Comparison of ENCODE assay signal across 1 cellular context in genomic region chr16:89505204-89506112, GRCh38.
TF ChIP-seq lines count a peak whose summit lies in the region.

No MANE protein-coding gene starts in this region.

TF ChIP-seq in HepG2, 621 proteins besides CTCF, POLR2A, EP300 and RAD21 (continued from another document and continues in another):
- TF ChIP-seq ZNF362 (CRISPR knock-in tag; IDR thresholded peaks at IDR 0.05; ENCODE audit: borderline replicate concordance) = 0 out of 2 replicates have a peak, but pooled peaks have one; percentile 72
- no peak for TF ChIP-seq GLMP (CRISPR knock-in tag; IDR thresholded peaks at IDR 0.05; ENCODE audit: borderline replicate concordance)
- peak; percentile 52; the same call in 1 of the 2 replicates for TF ChIP-seq ZNF276 (CRISPR knock-in tag; IDR thresholded peaks at IDR 0.05; ENCODE audit: low read depth)
- TF ChIP-seq U2AF2 (IDR thresholded peaks at IDR 0.05; ENCODE audit: low read depth, low read length) = peak; percentile 58; the same call in 1 of the 2 replicates
- peak; percentile 54; the same call in 1 of the 2 replicates for TF ChIP-seq NFYC (CRISPR knock-in tag; IDR thresholded peaks at IDR 0.05)
- TF ChIP-seq KLF12 (CRISPR knock-in tag; IDR thresholded peaks at IDR 0.05; ENCODE audit: borderline replicate concordance) = no peak
- no peak for TF ChIP-seq SETDB1 (CRISPR knock-in tag; IDR thresholded peaks at IDR 0.05; ENCODE audit: borderline replicate concordance)
- TF ChIP-seq THRA (CRISPR knock-in tag; IDR thresholded peaks at IDR 0.05; ENCODE audit: borderline replicate concordance) = peak; percentile 86
- peak; percentile 98 for TF ChIP-seq ZNF350 (CRISPR knock-in tag; IDR thresholded peaks at IDR 0.05; ENCODE audit: borderline replicate concordance, low read depth)
- TF ChIP-seq TRIM22 (IDR thresholded peaks at IDR 0.05) = no peak
- TF ChIP-seq HHEX (CRISPR knock-in tag; IDR thresholded peaks at IDR 0.05) = no peak
- peak; percentile 89 for TF ChIP-seq ZNF331 (CRISPR knock-in tag; IDR thresholded peaks at IDR 0.05)
- peak; percentile 76; the same call in 1 of the 2 replicates for TF ChIP-seq AHR (CRISPR knock-in tag; IDR thresholded peaks at IDR 0.05)
- peak in 1 of 2 experiments; percentile 70; a peak in 1 of 4 replicates for TF ChIP-seq ATF4 (CRISPR knock-in tag; IDR thresholded peaks at IDR 0.05)
- TF ChIP-seq ZNF20 (CRISPR knock-in tag; IDR thresholded peaks at IDR 0.05) = no peak
- peak; percentile 90 for TF ChIP-seq ETV5 (CRISPR knock-in tag; IDR thresholded peaks at IDR 0.05; ENCODE audit: borderline replicate concordance)
- TF ChIP-seq MLLT10 (CRISPR knock-in tag; IDR thresholded peaks at IDR 0.05) = no peak
- TF ChIP-seq ZNF12 (CRISPR knock-in tag; IDR thresholded peaks at IDR 0.05) = no peak
- peak; percentile 88 for TF ChIP-seq ZC3H13 (CRISPR knock-in tag; IDR thresholded peaks at IDR 0.05)
- peak; percentile 96 for TF ChIP-seq KAT7 (CRISPR knock-in tag; IDR thresholded peaks at IDR 0.05; ENCODE audit: borderline replicate concordance)
- peak; percentile 80; the same call in 1 of the 2 replicates for TF ChIP-seq ZBTB26 (CRISPR knock-in tag; IDR thresholded peaks at IDR 0.05; ENCODE audit: borderline replicate concordance)
- TF ChIP-seq HOXA9 (CRISPR knock-in tag; IDR thresholded peaks at IDR 0.05; ENCODE audit: borderline replicate concordance) = no peak
- no peak for TF ChIP-seq SP2 (CRISPR knock-in tag; IDR thresholded peaks at IDR 0.05)
- TF ChIP-seq NONO (IDR thresholded peaks at IDR 0.05) = no peak
- TF ChIP-seq NONO (CRISPR knock-in tag; conservative IDR thresholded peaks at IDR 0.05) = peak; percentile 95
- TF ChIP-seq LBX2 (CRISPR knock-in tag; IDR thresholded peaks at IDR 0.05; ENCODE audit: borderline replicate concordance) = no peak
- TF ChIP-seq PAXIP1 (CRISPR knock-in tag; conservative IDR thresholded peaks at IDR 0.05) = peak; percentile 97
- peak; percentile 93 for TF ChIP-seq PHF20 (CRISPR knock-in tag; IDR thresholded peaks at IDR 0.05)
- TF ChIP-seq ZNF431 (CRISPR knock-in tag; IDR thresholded peaks at IDR 0.05; ENCODE audit: borderline replicate concordance, low read depth) = peak; percentile 99
- TF ChIP-seq ZNF572 (CRISPR knock-in tag; IDR thresholded peaks at IDR 0.05) = peak; percentile 61
- TF ChIP-seq ZBTB38 (CRISPR knock-in tag; IDR thresholded peaks at IDR 0.05) = peak; percentile 99
- TF ChIP-seq THAP11 (CRISPR knock-in tag; IDR thresholded peaks at IDR 0.05) = peak; percentile 91
- no peak for TF ChIP-seq MBD4 (IDR thresholded peaks at IDR 0.05; ENCODE audit: borderline replicate concordance, low read length)
- peak; percentile 88; the same call in 1 of the 2 replicates for TF ChIP-seq CBFB (CRISPR knock-in tag; IDR thresholded peaks at IDR 0.05)
- TF ChIP-seq RFXAP (CRISPR knock-in tag; IDR thresholded peaks at IDR 0.05; ENCODE audit: borderline replicate concordance) = peak; percentile 84; the same call in 1 of the 2 replicates
- TF ChIP-seq ZSCAN12 (CRISPR knock-in tag; IDR thresholded peaks at IDR 0.05) = no peak
- TF ChIP-seq RELA (CRISPR knock-in tag; IDR thresholded peaks at IDR 0.05) = no peak
- peak; percentile 82; the same call in 1 of the 2 replicates for TF ChIP-seq ZNF790 (CRISPR knock-in tag; IDR thresholded peaks at IDR 0.05; ENCODE audit: borderline replicate concordance)
- TF ChIP-seq PHF21A (CRISPR knock-in tag; IDR thresholded peaks at IDR 0.05) = peak; percentile 97
- no peak for TF ChIP-seq ZFAT (CRISPR knock-in tag; conservative IDR thresholded peaks at IDR 0.05)
- peak; percentile 91 for TF ChIP-seq ZBTB34 (CRISPR knock-in tag; IDR thresholded peaks at IDR 0.05)
- no peak for TF ChIP-seq HOXD1 (CRISPR knock-in tag; IDR thresholded peaks at IDR 0.05)
- peak; percentile 96 for TF ChIP-seq RARA (CRISPR knock-in tag; IDR thresholded peaks at IDR 0.05)
- TF ChIP-seq SNRNP70 (IDR thresholded peaks at IDR 0.05; ENCODE audit: low read depth, low read length) = no peak
- no peak for TF ChIP-seq EHMT2 (IDR thresholded peaks at IDR 0.05; ENCODE audit: borderline replicate concordance, low read depth, low read length)
- TF ChIP-seq ZNF652 (CRISPR knock-in tag; IDR thresholded peaks at IDR 0.05; ENCODE audit: borderline replicate concordance, low read depth) = no peak
- no peak for TF ChIP-seq SMARCC2 (IDR thresholded peaks at IDR 0.05)
- peak; percentile 77; the same call in 1 of the 2 replicates for TF ChIP-seq ARNT2 (CRISPR knock-in tag; IDR thresholded peaks at IDR 0.05; ENCODE audit: low read depth)
- TF ChIP-seq ZNF737 (CRISPR knock-in tag; IDR thresholded peaks at IDR 0.05; ENCODE audit: borderline replicate concordance) = peak; percentile 73; the same call in 1 of the 2 replicates
- TF ChIP-seq MEIS1 (CRISPR knock-in tag; IDR thresholded peaks at IDR 0.05; ENCODE audit: borderline replicate concordance) = peak; percentile 96
